In the genomic region with DNA sequence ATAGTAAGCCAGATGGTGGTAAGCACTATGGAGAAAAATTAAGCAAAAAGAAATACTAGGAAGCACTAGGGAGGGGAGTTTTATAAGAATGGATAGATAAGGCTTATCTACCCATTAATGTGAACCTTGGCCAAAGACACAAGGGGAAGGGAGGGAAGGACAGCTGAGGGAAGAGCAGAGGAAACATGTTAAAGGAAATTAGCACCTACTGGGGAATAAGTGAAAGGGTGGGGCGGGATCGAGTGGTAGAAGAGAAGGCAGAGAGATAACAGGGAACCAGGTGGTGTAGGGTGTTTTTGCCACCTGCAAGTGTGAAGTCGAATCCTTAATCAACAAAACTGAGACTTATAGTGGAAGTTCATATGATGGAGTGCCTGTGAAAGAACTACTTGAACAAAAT, we compare ENCODE assay signal across 20 cellular contexts. TPM values are rescaled to one million over a fixed set of nuclear protein-coding genes. Genes with fewer than 3 reads are reported as not detected.
DNase-seq lines count a peak whose midpoint lies in the region; ATAC-seq and TF ChIP-seq lines count a peak whose summit lies in the region.
"Had no signal": no experiment of that assay in that cellular context is flagged by ENCODE, and none has a peak within 500 bp of the region (broad histone marks: within the 10 kb centered on the region; RNA-seq: fewer than 3 reads in every experiment).

No MANE protein-coding gene starts in this region.

- H3K4me3 Mint-ChIP-seq in WTC11 (0 out of 2 replicates have a peak overlapping the region, but pooled peaks have one; percentile 12), progenitor cell of endocrine pancreas (ENCODE audit: low read depth) (peak overlapping the region; percentile 17)
- no peak overlapping the region for H3K4me3 Mint-ChIP-seq in activated naive CD8-positive, alpha-beta T cell treated with anti-CD3 and anti-CD28 coated beads for 36 hours
- H3K4me3 Mint-ChIP-seq: activated CD8-positive, alpha-beta T cell treated with anti-CD3 and anti-CD28 coated beads for 36 hours; activated T-cell treated with anti-CD3 and anti-CD28 coated beads, Interleukin-2, amount 50 U/mL, for 72 hours; mesothelial cell of epicardium had no signal

- no peak for ATAC-seq in WTC11
- ATAC-seq: A549; activated CD8-positive, alpha-beta T cell treated with anti-CD3 and anti-CD28 coated beads for 36 hours; activated naive CD4-positive, alpha-beta T cell treated with anti-CD3 and anti-CD28 coated beads, Interleukin-2, amount 50 U/mL, for 72 hours; activated T-cell treated with anti-CD3 and anti-CD28 coated beads, Interleukin-2, amount 50 U/mL, for 72 hours; body of pancreas; left cardiac atrium; PC-3 had no signal

- TF ChIP-seq CTCF in WTC11 (IDR thresholded peaks at IDR 0.05), result no peak
- no peak for TF ChIP-seq CTCF in progenitor cell of endocrine pancreas (IDR thresholded peaks at IDR 0.05; ENCODE audit: unreplicated experiment)

- H3K27me3 Mint-ChIP-seq in WTC11 (ENCODE audit: low read depth) (peaks cover 72% of the 10 kb centered on the region), progenitor cell of endocrine pancreas (peaks cover 48% of the 10 kb centered on the region)
- H3K27me3 Mint-ChIP-seq in activated naive CD8-positive, alpha-beta T cell treated with anti-CD3 and anti-CD28 coated beads for 36 hours, result peaks cover 32% of the 10 kb centered on the region

- no peaks in the 10 kb centered on the region for H3K9me3 Mint-ChIP-seq in WTC11
- H3K9me3 Mint-ChIP-seq in progenitor cell of endocrine pancreas (ENCODE audit: low read depth), result no peaks in the 10 kb centered on the region
- no peaks in the 10 kb centered on the region for H3K9me3 Mint-ChIP-seq in activated naive CD8-positive, alpha-beta T cell treated with anti-CD3 and anti-CD28 coated beads for 36 hours
- H3K9me3 Mint-ChIP-seq: activated CD8-positive, alpha-beta T cell treated with anti-CD3 and anti-CD28 coated beads for 36 hours; activated naive CD4-positive, alpha-beta T cell treated with anti-CD3 and anti-CD28 coated beads, Interleukin-2, amount 50 U/mL, for 72 hours; activated T-cell treated with anti-CD3 and anti-CD28 coated beads, Interleukin-2, amount 50 U/mL, for 72 hours; mesothelial cell of epicardium had no signal

- DNase-seq in NCI-H2107 treated with DMSO at 0.1 percent for 48 hours (lab: John Stamatoyannopoulos, UW; ENCODE audit: unreplicated experiment), result peak; percentile 38
- no peak for DNase-seq in NCI-H2107 (lab: John Stamatoyannopoulos, UW)
- DNase-seq in NCI-H2029 treated with DMSO at 0.1 percent for 48 hours (lab: John Stamatoyannopoulos, UW), result peak; percentile 18
- DNase-seq in WTC11 (ENCODE audit: low spot score), result no peak
- no peak for DNase-seq in progenitor cell of endocrine pancreas (ENCODE audit: low spot score, unreplicated experiment)
- no peak for DNase-seq in activated naive CD8-positive, alpha-beta T cell treated with anti-CD3 and anti-CD28 coated beads for 36 hours
- no peak for DNase-seq in pons (ENCODE audit: low spot score)
- no peak for DNase-seq in HuH-7 (ENCODE audit: low spot score)
- DNase-seq: activated CD8-positive, alpha-beta T cell treated with anti-CD3 and anti-CD28 coated beads for 36 hours; activated T-cell treated with anti-CD3 and anti-CD28 coated beads, Interleukin-2, amount 50 U/mL, for 72 hours; body of pancreas; foreskin fibroblast; left cardiac atrium; NCI-H226; PC-3; T-helper 2 cell had no signal

- POLR2A ChIA-PET in WTC11 (lab: Charles Lee), result no interaction called here

- H3K4me1 Mint-ChIP-seq in WTC11 (peaks cover 11% of the 10 kb centered on the region), progenitor cell of endocrine pancreas (ENCODE audit: low read depth) (peaks cover 2% of the 10 kb centered on the region)
- H3K4me1 Mint-ChIP-seq in activated naive CD8-positive, alpha-beta T cell treated with anti-CD3 and anti-CD28 coated beads for 36 hours, result peaks cover 3% of the 10 kb centered on the region

- no peak overlapping the region for H3K27ac Mint-ChIP-seq in WTC11
- no peak overlapping the region for H3K27ac Mint-ChIP-seq in progenitor cell of endocrine pancreas
- no peak overlapping the region for H3K27ac Mint-ChIP-seq in activated naive CD8-positive, alpha-beta T cell treated with anti-CD3 and anti-CD28 coated beads for 36 hours
- H3K27ac Mint-ChIP-seq: activated CD8-positive, alpha-beta T cell treated with anti-CD3 and anti-CD28 coated beads for 36 hours; activated naive CD4-positive, alpha-beta T cell treated with anti-CD3 and anti-CD28 coated beads, Interleukin-2, amount 50 U/mL, for 72 hours; activated T-cell treated with anti-CD3 and anti-CD28 coated beads, Interleukin-2, amount 50 U/mL, for 72 hours; mesothelial cell of epicardium had no signal

- H3K36me3 Mint-ChIP-seq in WTC11 (no peaks in the 10 kb centered on the region), progenitor cell of endocrine pancreas (ENCODE audit: insufficient read depth) (no peaks in the 10 kb centered on the region)
- peaks cover 1% of the 10 kb centered on the region for H3K36me3 Mint-ChIP-seq in activated naive CD8-positive, alpha-beta T cell treated with anti-CD3 and anti-CD28 coated beads for 36 hours
- H3K36me3 Mint-ChIP-seq: activated naive CD4-positive, alpha-beta T cell treated with anti-CD3 and anti-CD28 coated beads, Interleukin-2, amount 50 U/mL, for 72 hours; mesothelial cell of epicardium had no signal

- CTCF ChIA-PET in WTC11 (lab: Charles Lee), result interaction anchor here (2.5 kb wide), 1 partner anchor 187 kb away, joined by 21 read pairs; no protein-coding TSS in a partner anchor

TF ChIP-seq in WTC11, 78 proteins besides CTCF, POLR2A, EP300 and RAD21:
- TF ChIP-seq NFYB (CRISPR knock-in tag; conservative IDR thresholded peaks at IDR 0.05; ENCODE audit: low read depth), result no peak
TF ChIP-seq in WTC11: peak in this region for 0.

RNA-seq across cellular contexts. Expression of a gene that starts 1.7 kb away (rescaled TPM):
- total RNA-seq in WTC11 (2021) (0.30 to 0.48 TPM (median 0.34 TPM) in 3 replicates), progenitor cell of endocrine pancreas (3.1 and 4.3 TPM in 2 replicates)
- total RNA-seq in activated naive CD8-positive, alpha-beta T cell treated with anti-CD3 and anti-CD28 coated beads for 36 hours, result not detected
- total RNA-seq: activated CD8-positive, alpha-beta T cell treated with anti-CD3 and anti-CD28 coated beads for 36 hours; activated naive CD4-positive, alpha-beta T cell treated with anti-CD3 and anti-CD28 coated beads, Interleukin-2, amount 50 U/mL, for 72 hours; activated T-cell treated with anti-CD3 and anti-CD28 coated beads, Interleukin-2, amount 50 U/mL, for 72 hours; PC-3; SJSA1 had no signal

Comparison
In these comparisons a context has a peak if more than half of its experiments do, and no peak if none do; other contexts are left out.
1. DNase-seq: peak in NCI-H2107 treated with DMSO at 0.1 percent for 48 hours (single experiment) and NCI-H2029 treated with DMSO at 0.1 percent for 48 hours (single experiment); none in NCI-H2107 (single experiment), WTC11 (single experiment), progenitor cell of endocrine pancreas (single experiment), activated naive CD8-positive, alpha-beta T cell treated with anti-CD3 and anti-CD28 coated beads for 36 hours (single experiment), pons (single experiment) and HuH-7 (single experiment).